In the genomic region with DNA sequence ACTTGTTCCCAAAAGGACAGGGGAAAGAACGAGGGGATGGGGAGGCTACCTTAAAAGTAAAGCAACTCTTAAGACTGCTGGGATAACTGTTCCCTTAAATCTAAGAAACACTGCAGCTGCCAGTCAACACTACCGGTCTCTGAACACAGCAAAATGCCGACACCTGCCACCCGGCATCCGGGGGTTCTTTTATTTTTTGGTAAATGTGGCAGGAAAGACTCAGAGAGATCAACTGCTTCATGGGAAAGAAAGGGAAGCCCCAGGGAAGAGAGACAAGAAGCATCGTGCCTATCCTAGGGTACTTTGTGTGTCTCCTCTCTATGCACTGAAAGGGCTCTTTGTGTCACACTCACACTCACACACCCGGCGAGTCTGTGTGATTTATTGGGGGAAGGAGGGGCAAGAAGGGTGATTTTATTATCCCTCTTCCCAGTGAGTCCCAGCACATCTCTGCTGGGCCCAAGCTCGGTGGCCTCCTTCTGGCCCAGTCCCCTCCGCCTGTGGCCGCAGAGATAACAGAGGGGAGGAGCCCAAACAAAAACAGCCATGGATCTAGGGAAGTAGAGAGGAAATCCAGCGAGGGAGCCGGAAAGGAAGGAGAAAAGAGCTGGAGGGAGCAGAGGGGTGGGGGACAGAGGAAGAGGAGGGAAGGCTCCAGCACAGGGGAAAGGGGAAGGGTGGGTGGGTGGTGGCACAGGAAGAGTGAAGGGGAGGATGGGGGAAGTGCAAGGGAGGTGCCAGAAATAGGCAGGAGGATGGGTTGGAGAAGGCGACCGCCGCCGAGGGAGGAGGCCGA, we compare ENCODE assay signal across 8 cellular contexts. TPM values are rescaled to one million over a fixed set of nuclear protein-coding genes. Genes with fewer than 3 reads are reported as not detected.
DNase-seq lines count a peak whose midpoint lies in the region; ATAC-seq, FAIRE-seq and TF ChIP-seq lines count a peak whose summit lies in the region.

No MANE protein-coding gene starts in this region.

- no peaks in the 10 kb centered on the region for H3K9me2 ChIP-seq in hepatocyte (replicated peaks; ENCODE audit: insufficient read depth)

- in situ Hi-C loops in K562 (cut with MboI): no loop called here

- H2AFZ ChIP-seq in OCI-LY3 (ENCODE audit: low read depth, low read length): peak overlapping the region; percentile 54; the same call in 1 of the 2 replicates
- peak overlapping the region; percentile 70 for H2AFZ ChIP-seq in K562 (ENCODE audit: low read depth, low read length)
- peak overlapping the region; percentile 36 for H2AFZ ChIP-seq in hepatocyte

- peak in 1 of 2 experiments; percentile 3; a peak in 1 of 6 replicates for ATAC-seq in A549
- peak; percentile 74 for ATAC-seq in K562

- POLR2A ChIA-PET in A549 (lab: Yijun Ruan, JAX) (no interaction called here), K562 (lab: Yijun Ruan, JAX) (interaction anchor here (0.9 kb wide), 1 partner anchor 14 kb away, joined by 3 read pairs; no protein-coding TSS in a partner anchor), GM10248 (lab: Yijun Ruan, JAX) (interaction anchor here (0.6 kb wide), 1 partner anchor 66 kb away, joined by 3 read pairs; no protein-coding TSS in a partner anchor)

- peak overlapping the region; percentile 28 to 87; a peak in 5 of 6 replicates for H3K27ac ChIP-seq in A549
- no peak overlapping the region for H3K27ac ChIP-seq in OCI-LY3 (ENCODE audit: low read length)
- no peak overlapping the region; the same call in 2 of the 3 replicates for H3K27ac ChIP-seq in K562 (ENCODE audit: extremely low read depth, low read depth, low read length)
- H3K27ac ChIP-seq in hepatocyte: peak overlapping the region; percentile 75
- no peak overlapping the region for H3K27ac ChIP-seq in rectal smooth muscle tissue (ENCODE audit: low read depth, low read length)

- no peaks in the 10 kb centered on the region for H3K79me2 ChIP-seq in OCI-LY3 (ENCODE audit: low read length)
- no peaks in the 10 kb centered on the region for H3K79me2 ChIP-seq in K562 (ENCODE audit: control insufficient read depth, insufficient read depth, low read length)
- peaks cover 40% of the 10 kb centered on the region for H3K79me2 ChIP-seq in hepatocyte

- no peaks in the 10 kb centered on the region for H3K9me1 ChIP-seq in K562 (ENCODE audit: control insufficient read depth, insufficient read depth, low read length)

- no peak for FAIRE-seq in A549 (lab: Jason Lieb, UNC)
- peak; percentile 82 for FAIRE-seq in K562 (lab: Jason Lieb, UNC)

- H3K4me3 ChIP-seq in A549 (peak overlapping the region; percentile 77), OCI-LY3 (ENCODE audit: low read length) (peak overlapping the region; percentile 90), K562 (peak overlapping the region; percentile 58), hepatocyte (peak overlapping the region; percentile 72), rectal smooth muscle tissue (ENCODE audit: low read length) (peak overlapping the region; percentile 77)

- intact Hi-C loops in K562 (cut with micrococcal nuclease): loop anchor here (5.0 kb wide), 3 partner anchors 70 to 170 kb away; no protein-coding TSS in a partner anchor

- BruUV-seq in K562 (replicated peaks; lab: Mats Ljungman, UMichigan): no TSS peak

- CTCF ChIA-PET in A549 (lab: Yijun Ruan, JAX): no interaction called here
- CTCF ChIA-PET in K562 (lab: Yijun Ruan, JAX; ENCODE audit: low intra/inter-chr PET ratio): no interaction called here
- CTCF ChIA-PET in GM10248 (lab: Yijun Ruan, JAX): interaction anchor here (0.7 to 1.6 kb wide), 4 partner anchors 10 to 157 kb away, joined by 3 to 5 read pairs (median 3); no protein-coding TSS in a partner anchor

- no peak for TF ChIP-seq EP300 in A549 (IDR thresholded peaks at IDR 0.05)
- peak; percentile 52 for TF ChIP-seq EP300 in K562 (IDR thresholded peaks at IDR 0.05; ENCODE audit: low read length)

- H3K27me3 ChIP-seq in OCI-LY3 (ENCODE audit: low read depth, low read length): peaks cover 18% of the 10 kb centered on the region
- H3K27me3 ChIP-seq in K562 (ENCODE audit: control insufficient read depth in 2 of 2, insufficient read depth in 2 of 2, low read length in 2 of 2): peaks cover 5 to 9% of the 10 kb centered on the region in 2 experiments; a peak in 3 of 5 replicates
- H3K27me3 ChIP-seq in hepatocyte: peaks cover 16% of the 10 kb centered on the region
- no peaks in the 10 kb centered on the region for H3K27me3 ChIP-seq in rectal smooth muscle tissue (ENCODE audit: control insufficient read depth, insufficient read depth, low read length)

- 33% methylated on average over 15 of the region's 18 CpGs for WGBS in A549 (ENCODE audit: missing lambda C conversion rate)
- 5% methylated on average over 11 of the region's 18 CpGs for WGBS in K562 (ENCODE audit: insufficient coverage, low coverage, missing lambda C conversion rate)
- 4% methylated on average over 13 of the region's 18 CpGs for WGBS in hepatocyte (ENCODE audit: low lambda C conversion rate, missing lambda C conversion rate)

- TF ChIP-seq CTCF in A549 (IDR thresholded peaks at IDR 0.05) (no peak), OCI-LY3 (IDR thresholded peaks at IDR 0.05; ENCODE audit: low read depth, low read length) (no peak), K562 (IDR thresholded peaks at IDR 0.05 in 2 of 3, conservative IDR thresholded peaks at IDR 0.05 in 1 of 3; ENCODE audit: insufficient read depth in 2 of 3, low read depth in 1 of 3, low read length in 3 of 3) (no peak), hepatocyte (IDR thresholded peaks at IDR 0.05; ENCODE audit: poor library complexity) (no peak), GM10248 (IDR thresholded peaks at IDR 0.05; ENCODE audit: control extremely low read depth, extremely low read depth, low read depth, missing control alignments) (no peak)

- no peaks in the 10 kb centered on the region for H3K4me1 ChIP-seq in A549
- peaks cover 8% of the 10 kb centered on the region for H3K4me1 ChIP-seq in OCI-LY3 (ENCODE audit: low read length)
- H3K4me1 ChIP-seq in K562 (replicated peaks in 1 of 2; ENCODE audit: control insufficient read depth in 2 of 2, insufficient read depth in 2 of 2, low read length in 2 of 2): peaks cover 20 to 30% of the 10 kb centered on the region in 2 experiments
- peaks cover 5% of the 10 kb centered on the region for H3K4me1 ChIP-seq in hepatocyte (ENCODE audit: insufficient read depth)
- H3K4me1 ChIP-seq in rectal smooth muscle tissue (ENCODE audit: control insufficient read depth, insufficient read depth, low read length): no peaks in the 10 kb centered on the region

- H3K9ac ChIP-seq in OCI-LY3 (ENCODE audit: low read length) (peak overlapping the region; percentile 27; the same call in 1 of the 2 replicates), K562 (ENCODE audit: insufficient read depth in 1 of 2, low read depth in 2 of 2, low read length in 2 of 2) (peak overlapping the region in 1 of 2 experiments; percentile 37; a peak in 1 of 4 replicates), rectal smooth muscle tissue (ENCODE audit: low read length) (no peak overlapping the region)

- no peaks in the 10 kb centered on the region for H3K9me3 ChIP-seq in A549
- H3K9me3 ChIP-seq in OCI-LY3 (ENCODE audit: insufficient read depth, low read length): no peaks in the 10 kb centered on the region
- H3K9me3 ChIP-seq in K562 (replicated peaks; ENCODE audit: control insufficient read depth, insufficient read depth, low read depth, low read length): no peaks in the 10 kb centered on the region
- no peaks in the 10 kb centered on the region for H3K9me3 ChIP-seq in hepatocyte (ENCODE audit: low read depth)

- no peak for TF ChIP-seq RAD21 in A549 (conservative IDR thresholded peaks at IDR 0.05 in 1 of 2, IDR thresholded peaks at IDR 0.05 in 1 of 2)
- 0 out of 4 replicates have a peak, but pooled peaks of 1 of the 2 experiments have one; percentile 4 for TF ChIP-seq RAD21 in K562 (CRISPR knock-in tag; conservative IDR thresholded peaks at IDR 0.05 in 1 of 2, IDR thresholded peaks at IDR 0.05 in 1 of 2)

- H3K4me2 ChIP-seq in A549 (peak overlapping the region; percentile 96), OCI-LY3 (ENCODE audit: low read length) (peak overlapping the region; percentile 89), K562 (ENCODE audit: insufficient read depth, low read length) (peak overlapping the region; percentile 90), hepatocyte (peak overlapping the region; percentile 89)

- no peak for TF ChIP-seq POLR2A in A549 (IDR thresholded peaks at IDR 0.05; ENCODE audit: low read length)
- no peak for TF ChIP-seq POLR2A in K562 (conservative IDR thresholded peaks at IDR 0.05)

- no peaks in the 10 kb centered on the region for H3K36me3 ChIP-seq in OCI-LY3 (replicated peaks; ENCODE audit: low read depth, low read length)
- no peaks in the 10 kb centered on the region for H3K36me3 ChIP-seq in K562 (ENCODE audit: control insufficient read depth, insufficient read depth, low read length)
- H3K36me3 ChIP-seq in hepatocyte (replicated peaks; ENCODE audit: insufficient read depth, low read depth): no peaks in the 10 kb centered on the region
- no peaks in the 10 kb centered on the region for H3K36me3 ChIP-seq in rectal smooth muscle tissue (ENCODE audit: control insufficient read depth, insufficient read depth, low read length)

- H4K20me1 ChIP-seq in OCI-LY3 (ENCODE audit: insufficient read depth, low read length) (no peaks in the 10 kb centered on the region), K562 (replicated peaks; ENCODE audit: control insufficient read depth, insufficient read depth, low read length) (0 out of 2 replicates have a peak, but pooled peaks cover 2% of the 10 kb centered on the region), hepatocyte (ENCODE audit: insufficient read depth, poor library complexity, severe bottlenecking) (no peaks in the 10 kb centered on the region)

- peak in 1 of 2 experiments; percentile 10 for DNase-seq in A549 (ENCODE audit: low read depth in 1 of 2, low spot score in 1 of 2)
- peak; percentile 60 for DNase-seq in ELR (ENCODE audit: low read depth)
- peak; percentile 73 to 84 (median 78) for DNase-seq in K562 (ENCODE audit: extremely low read depth in 1 of 4, low spot score in 3 of 4)
- peak; percentile 33 for DNase-seq in hepatocyte (ENCODE audit: low spot score)
- DNase-seq in GM10248 (ENCODE audit: extremely low spot score): no peak
- DNase-seq in HK-2 (ENCODE audit: unreplicated experiment): no peak

RNA-seq across cellular contexts. Expression of a gene that starts 1.3 kb away (rescaled TPM):
- polyA plus RNA-seq in A549 (2011; rRNA removed): 3.1 and 3.5 TPM in 2 replicates
- polyA plus RNA-seq in A549 (2012; cell fraction: cytosol; rRNA removed): 2.3 and 2.5 TPM in 2 replicates
- 1.8 and 2.6 TPM in 2 replicates for polyA plus RNA-seq in A549 (2012; cell fraction: nucleus; rRNA removed)
- 3.7 to 5.8 TPM (median 5.1 TPM) in 3 replicates for polyA plus RNA-seq in A549 (2017; fragmentation: RNase III; extraction: RNeasy Plus Mini Kit Qiagen cat#74134 plus additional on column Dnase treatment)
- polyA minus RNA-seq in A549 (2011; rRNA and poly(A)+ RNA removed): 1.6 and 3.4 TPM in 2 replicates
- total RNA-seq in K562 (2011; cell fraction: chromatin; rRNA removed; ENCODE audit: low replicate concordance): 20.4 and 46.1 TPM in 2 replicates
- total RNA-seq in K562 (2011; cell fraction: nucleolus; rRNA removed): 7.3 and 8.3 TPM in 2 replicates
- 14.1 and 17.6 TPM in 2 replicates for total RNA-seq in K562 (2011; cell fraction: nucleoplasm; rRNA removed)
- total RNA-seq in K562 (2014; rRNA removed): 14.6 and 17.5 TPM in 2 replicates
- 10.1 and 10.3 TPM in 2 replicates for total RNA-seq in K562 (2014; rRNA removed; fragmentation: Illumina TruSeq; extraction: Trizol)
- 6.8 and 6.9 TPM in 2 replicates for total RNA-seq in K562 (2015; rRNA removed; fragmentation: Illumina TruSeq; extraction: Trizol)
- 15.7 and 19.0 TPM in 2 replicates for total RNA-seq in K562 (2021)
- polyA plus RNA-seq in K562 (2011; rRNA removed): 5.0 and 11.4 TPM in 2 replicates
- 5.9 and 12.4 TPM in 2 replicates for polyA plus RNA-seq in K562 (2011; cell fraction: cytosol; rRNA removed)
- 12.5 and 27.3 TPM in 2 replicates for polyA plus RNA-seq in K562 (2011; cell fraction: nucleus; rRNA removed)
- polyA plus RNA-seq in K562 (2012): 10.0 and 31.4 TPM in 2 replicates
- 16.3 and 22.1 TPM in 2 replicates for polyA plus RNA-seq in K562 (2014; fragmentation: Illumina TruSeq; extraction: Trizol)
- polyA plus RNA-seq in K562 (2014; fragmentation: Nextera tagmentation; extraction: Ambion mirVana): 1 to 10 TPM; 2.9 to 5.0 TPM
- polyA plus RNA-seq in K562 (2014; rRNA removed): 7.1 and 19.3 TPM in 2 replicates
- 12.6 and 20.7 TPM in 2 replicates for polyA minus RNA-seq in K562 (2011; rRNA and poly(A)+ RNA removed)
- polyA minus RNA-seq in K562 (2011; cell fraction: cytosol; rRNA and poly(A)+ RNA removed): 14.2 and 18.1 TPM in 2 replicates
- 13.3 and 14.9 TPM in 2 replicates for polyA minus RNA-seq in K562 (2011; cell fraction: nucleus; rRNA and poly(A)+ RNA removed)
- 40.0 and 65.7 TPM in 2 replicates for total RNA-seq in hepatocyte
- 63.7 and 70.1 TPM in 2 replicates for polyA plus RNA-seq in hepatocyte

Comparison
In these comparisons a context has a peak if more than half of its experiments do, and no peak if none do; other contexts are left out.
1. DNase-seq: peak in ELR (single experiment), K562 (4 of 4) and hepatocyte (single experiment); none in GM10248 (single experiment) and HK-2 (single experiment).
2. H3K27ac ChIP-seq: peak in A549 (2 of 2) and hepatocyte (single experiment); none in OCI-LY3 (single experiment), K562 (single experiment) and rectal smooth muscle tissue (single experiment).
3. Peak in every context shown above with its lines, with median percentiles within 50 percentile points of each other: H3K4me2 ChIP-seq, H3K4me3 ChIP-seq and H2AFZ ChIP-seq.